ENCODE assay signal across 22 cellular contexts in the genomic region with DNA sequence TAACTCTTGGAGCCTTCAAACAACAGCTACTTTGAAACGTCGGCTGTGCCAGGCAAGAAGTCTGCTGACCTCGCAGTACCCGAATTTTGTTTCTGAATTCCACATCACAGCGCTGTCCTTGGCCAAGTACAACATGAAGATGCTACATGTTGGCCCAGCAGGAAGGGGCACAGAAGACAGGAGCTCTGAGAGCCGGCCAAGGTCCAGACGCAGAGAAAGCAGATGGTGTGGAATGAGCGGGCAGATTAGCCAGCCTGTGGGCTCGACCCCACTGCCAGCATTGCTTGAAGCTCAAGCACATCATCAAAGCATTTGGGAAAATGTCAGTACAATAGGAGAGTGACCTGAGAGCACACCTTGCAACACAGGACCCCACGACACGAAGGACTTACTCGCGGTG.
DNase-seq lines count a peak whose midpoint lies in the region; FAIRE-seq and TF ChIP-seq lines count a peak whose summit lies in the region.
"Had no signal": no experiment of that assay in that cellular context is flagged by ENCODE, and none has a peak within 500 bp of the region (broad histone marks: within the 10 kb centered on the region; RNA-seq: fewer than 3 reads in every experiment).

No MANE protein-coding gene starts in this region.

- peaks cover 32% of the 10 kb centered on the region for H3K9me3 Mint-ChIP-seq in endodermal cell

- peak in 1 of 2 donors; percentile 34 for DNase-seq in breast epithelium (ENCODE audit: low spot score in 2 of 2)
- no peak for DNase-seq in mammary epithelial cell
- peak; percentile 57 to 91 for DNase-seq in cerebellar nuclear complex (lab: John Stamatoyannopoulos, UW)
- DNase-seq in endodermal cell: peak; percentile 15
- no peak for DNase-seq in urothelium cell line (ENCODE audit: low spot score)
- DNase-seq in ACHN: no peak
- DNase-seq in NCI-H2107 (lab: John Stamatoyannopoulos, UW): no peak
- no peak for DNase-seq in COLO829 (ENCODE audit: low spot score)
- DNase-seq: 8988T; Caco-2; CD4-positive, alpha-beta memory T cell; DMS153; DND-41; GDM1; GM23248; H7; HCEC 1CT had no signal

- no peaks in the 10 kb centered on the region for H4K20me1 ChIP-seq in mammary epithelial cell (ENCODE audit: insufficient read depth, low read length)

- intact Hi-C loops in breast epithelium (cut with DNase I; ENCODE audit: low total_unique reads) (loop anchor here (5.0 kb wide), 1 partner anchor 439 kb away; no protein-coding TSS in a partner anchor), mammary epithelial cell (cut with micrococcal nuclease) (no loop called here)

- in situ Hi-C loops in mammary epithelial cell (cut with MboI; ENCODE audit: low sequenced_read_pairs in 2 of 2) (no loop called here), ACHN (cut with HindIII; ENCODE audit: low pct_ligation_motif_present, low pct_unique_long_range_greater_than_20kb, low sequenced_read_pairs) (no loop called here)

- dilution Hi-C loops in mammary epithelial cell (cut with HindIII; ENCODE audit: low sequenced_read_pairs): loop anchor here (5.0 kb wide), 1 partner anchor 41 kb away; no protein-coding TSS in a partner anchor

- 10% methylated on average over 13 of the region's 13 CpGs for WGBS in mammary epithelial cell (ENCODE audit: low coverage, missing lambda C conversion rate)
- 93 to 96% methylated on average over 12 to 13 of the region's 13 CpGs for WGBS in endodermal cell (ENCODE audit: insufficient coverage in 1 of 2, insufficient read length in 1 of 2), 2 experiments

- peaks cover 56% of the 10 kb centered on the region for H3K27me3 Mint-ChIP-seq in endodermal cell (ENCODE audit: insufficient read depth)

- no peak for TF ChIP-seq POLR2A in breast epithelium (IDR thresholded peaks at IDR 0.05)

- no peak for TF ChIP-seq CTCF in breast epithelium (IDR thresholded peaks at IDR 0.05)
- TF ChIP-seq CTCF in mammary epithelial cell (conservative IDR thresholded peaks at IDR 0.05 in 1 of 2, IDR thresholded peaks at IDR 0.05 in 1 of 2; ENCODE audit: extremely low read depth in 1 of 2, insufficient read depth in 1 of 2, low read depth in 1 of 2, low read length in 2 of 2): no peak
- no peak for TF ChIP-seq CTCF in endodermal cell (conservative IDR thresholded peaks at IDR 0.05)

- peak; percentile 46 for FAIRE-seq in urothelium cell line (lab: Jason Lieb, UNC)
- FAIRE-seq: A549, D721Med, GM12878, GM19239, H1 had no signal

- H3K36me3 Mint-ChIP-seq in endodermal cell (ENCODE audit: low read depth): peaks cover 2% of the 10 kb centered on the region
- H3K36me3 Mint-ChIP-seq: CD4-positive, alpha-beta memory T cell had no signal

- no peaks in the 10 kb centered on the region for H3K36me3 ChIP-seq in breast epithelium
- no peaks in the 10 kb centered on the region for H3K36me3 ChIP-seq in mammary epithelial cell (ENCODE audit: insufficient read depth, low read length)
- H3K36me3 ChIP-seq in endodermal cell (ENCODE audit: control insufficient read depth, insufficient read depth, low read length): no peaks in the 10 kb centered on the region

- no peak overlapping the region for H2AFZ ChIP-seq in mammary epithelial cell (ENCODE audit: low read depth, low read length)
- H2AFZ ChIP-seq: GM23248 had no signal

- H3K4me3 ChIP-seq in breast epithelium: no peak overlapping the region
- H3K4me3 ChIP-seq in mammary epithelial cell (replicated peaks in 1 of 3; ENCODE audit: insufficient read depth in 1 of 3, low read depth in 2 of 3, low read length in 3 of 3): no peak overlapping the region
- no peak overlapping the region for H3K4me3 ChIP-seq in endodermal cell (ENCODE audit: low read length)
- H3K4me3 ChIP-seq: A549, GM12878, GM23248 had no signal

- H3K4me1 ChIP-seq in breast epithelium (no peaks in the 10 kb centered on the region), mammary epithelial cell (ENCODE audit: insufficient read depth, low read length) (no peaks in the 10 kb centered on the region), endodermal cell (ENCODE audit: control insufficient read depth, insufficient read depth, low read length) (no peaks in the 10 kb centered on the region)
- H3K4me1 ChIP-seq: A549, Caco-2 had no signal

- CTCF ChIA-PET in mammary epithelial cell (lab: Charles Lee; ENCODE audit: low non-redundant PET): no interaction called here

- no TSS peak for BruUV-seq in mammary epithelial cell (replicated peaks; lab: Mats Ljungman, UMichigan)

- H3K4me1 Mint-ChIP-seq in endodermal cell: no peaks in the 10 kb centered on the region
- H3K4me1 Mint-ChIP-seq: CD4-positive, alpha-beta memory T cell had no signal

- no peak overlapping the region for H3K4me3 Mint-ChIP-seq in endodermal cell
- H3K4me3 Mint-ChIP-seq: CD4-positive, alpha-beta memory T cell had no signal

- H3K27ac ChIP-seq in breast epithelium (peak overlapping the region; percentile 10 to 14), mammary epithelial cell (ENCODE audit: insufficient read depth, low read depth, low read length) (no peak overlapping the region), endodermal cell (ENCODE audit: low read depth, low read length) (no peak overlapping the region)
- H3K27ac ChIP-seq: A549, GM23248 had no signal

- H3K79me2 ChIP-seq in mammary epithelial cell (ENCODE audit: insufficient read depth, low read length): no peaks in the 10 kb centered on the region

- H3K27me3 ChIP-seq in breast epithelium (peaks cover 0 to 13% of the 10 kb centered on the region in 2 donors), mammary epithelial cell (ENCODE audit: insufficient read depth, low read length) (no peaks in the 10 kb centered on the region), endodermal cell (ENCODE audit: control insufficient read depth, insufficient read depth, low read length, poor library complexity, severe bottlenecking) (peaks cover 50% of the 10 kb centered on the region)

- H3K9ac ChIP-seq in mammary epithelial cell (ENCODE audit: insufficient read depth, low read length) (no peak overlapping the region), endodermal cell (ENCODE audit: extremely low read depth, low read length, poor library complexity, severe bottlenecking) (no peak overlapping the region)
- H3K9ac ChIP-seq: GM23248 had no signal

- H3K9me3 ChIP-seq in breast epithelium (peaks cover 0 to 3% of the 10 kb centered on the region in 2 donors), mammary epithelial cell (replicated peaks; ENCODE audit: insufficient read depth, low read length) (peaks cover 28% of the 10 kb centered on the region), endodermal cell (ENCODE audit: control insufficient read depth, low read length) (no peaks in the 10 kb centered on the region)

- no peak overlapping the region for H3K27ac Mint-ChIP-seq in endodermal cell
- H3K27ac Mint-ChIP-seq: CD4-positive, alpha-beta memory T cell had no signal

- H3K4me2 ChIP-seq in mammary epithelial cell (ENCODE audit: insufficient read depth, low read depth, low read length): no peak overlapping the region
- H3K4me2 ChIP-seq: A549 had no signal

Comparison
In these comparisons a context has a peak if more than half of its experiments do, and no peak if none do; other contexts are left out.
1. H3K27ac ChIP-seq: peak in breast epithelium (2 of 2); none in mammary epithelial cell (single experiment) and endodermal cell (single experiment).
2. DNase-seq: peak in cerebellar nuclear complex (2 of 2) and endodermal cell (single experiment); none in mammary epithelial cell (single experiment), urothelium cell line (single experiment), ACHN (single experiment), NCI-H2107 (single experiment) and COLO829 (single experiment).